ENCODE assay signal across 18 cellular contexts in genomic region chr18:55859116-55859515, GRCh38.
DNase-seq lines count a peak whose midpoint lies in the region; ATAC-seq and TF ChIP-seq lines count a peak whose summit lies in the region.
"Had no signal": no experiment of that assay in that cellular context is flagged by ENCODE, and none has a peak within 500 bp of the region (broad histone marks: within the 10 kb centered on the region; RNA-seq: fewer than 3 reads in every experiment).

No MANE protein-coding gene starts in this region.

- no peak overlapping the region for H2AK9ac ChIP-seq in IMR-90 (replicated peaks; ENCODE audit: low read depth, low read length, poor library complexity)

- no peaks in the 10 kb centered on the region for H3K9me3 ChIP-seq in IMR-90 (ENCODE audit: control insufficient read depth, insufficient read depth, low read length)

- no peaks in the 10 kb centered on the region for H3K36me3 Mint-ChIP-seq in osteocyte (ENCODE audit: unreplicated experiment)
- H3K36me3 Mint-ChIP-seq: activated naive CD4-positive, alpha-beta T cell treated with anti-CD3 and anti-CD28 coated beads, Interleukin-2, amount 10 ng/mL, durations not matched to agents 7 days and 5 days had no signal

- no peak for DNase-seq in AG09309 (ENCODE audit: low read depth)
- no peak for DNase-seq in IMR-90
- DNase-seq in coronary artery (ENCODE audit: low spot score) = no peak
- no peak for DNase-seq in osteocyte (ENCODE audit: extremely low spot score, unreplicated experiment)
- DNase-seq in NCI-H187 (lab: John Stamatoyannopoulos, UW) = no peak
- DNase-seq: activated CD4-positive, CD25-positive, alpha-beta regulatory T cell treated with anti-CD3 and anti-CD28 coated beads, Interleukin-2, amount 50 U/mL, for 72 hours; activated naive CD4-positive, alpha-beta T cell treated with anti-CD3 and anti-CD28 coated beads, Interleukin-2, amount 10 ng/mL, durations not matched to agents 7 days and 5 days; central memory CD4-positive, alpha-beta T cell; DMS 273 treated with DMSO at 0.1 percent for 48 hours; NCI-H1092; NCI-H2171; NK-92 treated with Interleukin-12 subunit alpha and Interleukin-12 subunit beta, amount 100 ng/mL, for 24 hours; stimulated activated naive CD8-positive, alpha-beta T cell treated with anti-CD3 and anti-CD28 coated beads, Interleukin-15, amount 100 ng/mL, for 72 hours; T-helper 2 cell had no signal

- no peak overlapping the region for H3K4ac ChIP-seq in IMR-90 (ENCODE audit: low read depth, low read length)

- CTCF ChIA-PET in IMR-90 (lab: Yijun Ruan, JAX) = no interaction called here

- dilution Hi-C loops in IMR-90 (cut with HindIII; ENCODE audit: low sequenced_read_pairs, unreplicated experiment) = no loop called here

- H3K27ac Mint-ChIP-seq in osteocyte (ENCODE audit: unreplicated experiment) = peak overlapping the region; percentile 57
- H3K27ac Mint-ChIP-seq: activated naive CD4-positive, alpha-beta T cell treated with anti-CD3 and anti-CD28 coated beads, Interleukin-2, amount 10 ng/mL, durations not matched to agents 7 days and 5 days; B cell; stimulated activated naive CD8-positive, alpha-beta T cell treated with anti-CD3 and anti-CD28 coated beads, Interleukin-15, amount 100 ng/mL, for 72 hours had no signal

- no peaks in the 10 kb centered on the region for H3K4me1 ChIP-seq in IMR-90 (ENCODE audit: control insufficient read depth, insufficient read depth, low read length)

- no peak overlapping the region for H3K56ac ChIP-seq in IMR-90 (ENCODE audit: extremely low read depth, insufficient read depth, low read length)

- H3K27ac ChIP-seq in IMR-90 (ENCODE audit: insufficient read depth, low read length) = no peak overlapping the region
- H3K27ac ChIP-seq in coronary artery = no peak overlapping the region

- no peak overlapping the region for H4K8ac ChIP-seq in IMR-90 (ENCODE audit: low read depth in 2 of 2, low read length in 2 of 2)

- H2BK15ac ChIP-seq in IMR-90 (ENCODE audit: low read depth, low read length) = no peak overlapping the region

- H2BK5ac ChIP-seq in IMR-90 (ENCODE audit: low read depth, low read length, poor library complexity, severe bottlenecking) = no peak overlapping the region

- TF ChIP-seq CTCF in AG09309 (IDR thresholded peaks at IDR 0.05; ENCODE audit: control insufficient read depth, insufficient read depth, low read depth, low read length, missing control alignments) = no peak
- no peak for TF ChIP-seq CTCF in IMR-90 (conservative IDR thresholded peaks at IDR 0.05; ENCODE audit: low read depth, low read length)
- TF ChIP-seq CTCF in coronary artery (IDR thresholded peaks at IDR 0.05) = no peak
- no peak for TF ChIP-seq CTCF in osteocyte (IDR thresholded peaks at IDR 0.05)

- no peak overlapping the region for H4K91ac ChIP-seq in IMR-90 (ENCODE audit: insufficient read depth, low read depth, low read length)

- no TSS peak for BruUV-seq in IMR-90 (replicated peaks; lab: Mats Ljungman, UMichigan)

- no peaks in the 10 kb centered on the region for H3K27me3 Mint-ChIP-seq in osteocyte (ENCODE audit: unreplicated experiment)
- H3K27me3 Mint-ChIP-seq: activated naive CD4-positive, alpha-beta T cell treated with anti-CD3 and anti-CD28 coated beads, Interleukin-2, amount 10 ng/mL, durations not matched to agents 7 days and 5 days; stimulated activated naive CD8-positive, alpha-beta T cell treated with anti-CD3 and anti-CD28 coated beads, Interleukin-15, amount 100 ng/mL, for 72 hours had no signal

- no peak overlapping the region for H2AK5ac ChIP-seq in IMR-90 (ENCODE audit: low read depth, low read length)

- H3K9me1 ChIP-seq in IMR-90 (ENCODE audit: insufficient read depth, low read length) = peaks cover 10% of the 10 kb centered on the region; the same call in 1 of the 2 replicates

- TF ChIP-seq RAD21 in IMR-90 (IDR thresholded peaks at IDR 0.05; ENCODE audit: low read length) = no peak

- H3K9ac ChIP-seq in IMR-90 (ENCODE audit: low read depth, low read length) = no peak overlapping the region

- TF ChIP-seq POLR2A in IMR-90 (IDR thresholded peaks at IDR 0.05; ENCODE audit: low read depth, low read length) = no peak

- in situ Hi-C loops in IMR-90 (cut with MboI; ENCODE audit: low sequenced_read_pairs) = loop anchor here (10.0 kb wide), 1 partner anchor 716 kb away; no protein-coding TSS in a partner anchor

- H4K20me1 ChIP-seq in IMR-90 (ENCODE audit: insufficient read depth, low read length) = no peaks in the 10 kb centered on the region

- no peak overlapping the region for H3K4me2 ChIP-seq in IMR-90 (ENCODE audit: low read depth, low read length)

- no peaks in the 10 kb centered on the region for H3K9me3 Mint-ChIP-seq in osteocyte (ENCODE audit: unreplicated experiment)
- H3K9me3 Mint-ChIP-seq: activated naive CD4-positive, alpha-beta T cell treated with anti-CD3 and anti-CD28 coated beads, Interleukin-2, amount 10 ng/mL, durations not matched to agents 7 days and 5 days; stimulated activated naive CD8-positive, alpha-beta T cell treated with anti-CD3 and anti-CD28 coated beads, Interleukin-15, amount 100 ng/mL, for 72 hours had no signal

- H3K36me3 ChIP-seq in IMR-90 (ENCODE audit: control insufficient read depth, insufficient read depth, low read length) = no peaks in the 10 kb centered on the region

- peaks cover 44% of the 10 kb centered on the region for H3K4me1 Mint-ChIP-seq in osteocyte (ENCODE audit: unreplicated experiment)
- H3K4me1 Mint-ChIP-seq: activated naive CD4-positive, alpha-beta T cell treated with anti-CD3 and anti-CD28 coated beads, Interleukin-2, amount 10 ng/mL, durations not matched to agents 7 days and 5 days; B cell; stimulated activated naive CD8-positive, alpha-beta T cell treated with anti-CD3 and anti-CD28 coated beads, Interleukin-15, amount 100 ng/mL, for 72 hours had no signal

- no peak overlapping the region for H3K23ac ChIP-seq in IMR-90 (ENCODE audit: low read depth, low read length)

- POLR2A ChIA-PET in IMR-90 (lab: Charles Lee; ENCODE audit: unreplicated experiment) = no interaction called here

- H3K4me3 Mint-ChIP-seq in osteocyte (ENCODE audit: unreplicated experiment) = peak overlapping the region; percentile 62
- H3K4me3 Mint-ChIP-seq: activated naive CD4-positive, alpha-beta T cell treated with anti-CD3 and anti-CD28 coated beads, Interleukin-2, amount 10 ng/mL, durations not matched to agents 7 days and 5 days; B cell; stimulated activated naive CD8-positive, alpha-beta T cell treated with anti-CD3 and anti-CD28 coated beads, Interleukin-15, amount 100 ng/mL, for 72 hours had no signal

- WGBS in IMR-90 (ENCODE audit: extremely low coverage in 2 of 2, insufficient read length in 1 of 2), 2 experiments = 100% methylated on average over 2 of the region's 6 CpGs; no CpG with 5 or more reads in 1 of the 2 experiments

- no peak overlapping the region for H3K14ac ChIP-seq in IMR-90 (replicated peaks; ENCODE audit: low read depth, low read length)

- H2BK20ac ChIP-seq in IMR-90 (ENCODE audit: low read depth, low read length) = 0 out of 2 replicates have a peak overlapping the region, but pooled peaks have one; percentile 16

- no peak overlapping the region for H4K5ac ChIP-seq in IMR-90 (ENCODE audit: low read depth, low read length)

- H3K4me3 ChIP-seq in AG09309 (ENCODE audit: control insufficient read depth, low read depth, low read length) (peak overlapping the region; percentile 34), IMR-90 (ENCODE audit: insufficient read depth, low read depth, low read length) (no peak overlapping the region), coronary artery (peak overlapping the region; percentile 56)

- intact Hi-C loops in IMR-90 (cut with micrococcal nuclease) = no loop called here

- H3K79me1 ChIP-seq in IMR-90 (ENCODE audit: low read depth in 1 of 2, low read length in 2 of 2) = no peaks in the 10 kb centered on the region

- no peak overlapping the region for H2BK120ac ChIP-seq in IMR-90 (ENCODE audit: low read depth, low read length)

- H3K27me3 ChIP-seq in IMR-90 (ENCODE audit: control insufficient read depth, insufficient read depth, low read length) = no peaks in the 10 kb centered on the region

- H2AFZ ChIP-seq in IMR-90 (replicated peaks; ENCODE audit: low read length, poor library complexity) = no peak overlapping the region

- H3K18ac ChIP-seq in IMR-90 (ENCODE audit: low read depth, low read length) = no peak overlapping the region

- ATAC-seq in IMR-90 (ENCODE audit: low read depth) (no peak), HG03378 (IDR thresholded peaks at IDR 0.05; ENCODE audit: unreplicated experiment) (no peak), HG03342 (IDR thresholded peaks at IDR 0.05; ENCODE audit: unreplicated experiment) (no peak), HG02870 (IDR thresholded peaks at IDR 0.05; ENCODE audit: unreplicated experiment) (no peak)
- ATAC-seq: stimulated activated naive CD8-positive, alpha-beta T cell treated with anti-CD3 and anti-CD28 coated beads, Interleukin-15, amount 100 ng/mL, for 72 hours had no signal

TF ChIP-seq in IMR-90, 13 proteins besides CTCF, POLR2A, EP300 and RAD21:
- TF ChIP-seq CEBPB (IDR thresholded peaks at IDR 0.05; ENCODE audit: low read depth, low read length) (no peak), NFE2L2 (IDR thresholded peaks at IDR 0.05; ENCODE audit: low read depth, low read length) (no peak), BHLHE40 (IDR thresholded peaks at IDR 0.05; ENCODE audit: low read depth, low read length) (no peak), RCOR1 (IDR thresholded peaks at IDR 0.05; ENCODE audit: insufficient replicate concordance, low read length) (no peak), RFX5 (IDR thresholded peaks at IDR 0.05; ENCODE audit: low read depth, low read length) (no peak), FOS (IDR thresholded peaks at IDR 0.05; ENCODE audit: low read depth, low read length) (no peak), SMC3 (IDR thresholded peaks at IDR 0.05; ENCODE audit: low read depth, low read length) (no peak), CHD1 (IDR thresholded peaks at IDR 0.05; ENCODE audit: low read depth, low read length) (no peak), MAZ (IDR thresholded peaks at IDR 0.05; ENCODE audit: borderline replicate concordance, low read depth, low read length) (no peak)
